ENCODE assay signal across 16 cellular contexts in the genomic region with DNA sequence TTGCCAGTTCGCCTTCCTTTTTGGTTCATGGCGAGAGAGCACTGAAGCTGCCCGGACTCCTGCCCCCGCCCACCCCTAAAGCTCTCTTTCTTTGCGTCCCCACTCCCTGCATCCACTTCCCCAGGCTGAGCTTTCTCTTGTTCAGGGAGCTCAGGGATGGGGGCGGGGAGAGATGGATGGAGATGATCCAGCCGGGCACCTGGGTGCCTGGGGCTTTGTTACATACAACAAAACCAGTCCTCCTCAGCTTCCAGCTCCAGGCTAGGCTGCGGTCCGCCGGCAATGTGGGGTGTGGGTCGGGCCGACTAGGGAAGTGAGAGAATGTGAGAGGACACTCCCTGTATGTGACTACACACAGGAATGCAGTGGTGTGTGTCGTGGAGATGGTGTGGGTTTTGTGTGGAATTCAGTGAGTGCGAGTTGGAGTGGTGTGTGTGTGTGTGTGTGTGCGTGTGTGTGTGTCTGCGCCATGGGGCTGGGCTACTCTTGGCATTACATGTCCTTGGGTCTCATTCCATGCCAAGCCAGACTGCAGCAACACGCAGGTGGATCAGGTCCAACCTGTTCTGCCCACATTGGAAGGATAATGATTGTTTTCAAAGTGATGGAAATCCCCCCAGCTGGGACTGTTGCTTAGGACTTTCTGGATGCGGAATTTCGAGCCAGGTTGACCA.
DNase-seq lines count a peak whose midpoint lies in the region; ATAC-seq and TF ChIP-seq lines count a peak whose summit lies in the region.
"Had no signal": no experiment of that assay in that cellular context is flagged by ENCODE, and none has a peak within 500 bp of the region (broad histone marks: within the 10 kb centered on the region; RNA-seq: fewer than 3 reads in every experiment).

No MANE protein-coding gene starts in this region.

- in situ Hi-C loops in GM13976 (cut with MboI; ENCODE audit: low sequenced_read_pairs, unreplicated experiment): no loop called here

- H3K4me3 ChIP-seq in fibroblast of the aortic adventitia (ENCODE audit: low read depth, low read length): peak overlapping the region; percentile 58
- H3K4me3 ChIP-seq: ovary had no signal

- ATAC-seq in GM21619 (IDR thresholded peaks at IDR 0.05; ENCODE audit: unreplicated experiment) (no peak), HG02970 (IDR thresholded peaks at IDR 0.05; ENCODE audit: low FRiP score, unreplicated experiment) (no peak)
- ATAC-seq: left cardiac atrium had no signal

- DNase-seq in GM13976 (ENCODE audit: low spot score): peak; percentile 6
- DNase-seq in NCI-H748 treated with DMSO at 0.1 percent for 48 hours (lab: John Stamatoyannopoulos, UW): peak; percentile 30
- peak; percentile 10 for DNase-seq in fibroblast of the aortic adventitia (ENCODE audit: low read depth)
- peak; percentile 13 for DNase-seq in occipital lobe (lab: John Stamatoyannopoulos, UW)
- no peak for DNase-seq in NCI-H2196 treated with DMSO at 0.1 percent for 48 hours (lab: John Stamatoyannopoulos, UW; ENCODE audit: unreplicated experiment)
- DNase-seq in NCI-H128 (lab: John Stamatoyannopoulos, UW; ENCODE audit: unreplicated experiment): no peak
- DNase-seq: activated naive CD8-positive, alpha-beta T cell treated with anti-CD3 and anti-CD28 coated beads, Interleukin-2, amount 10 ng/mL, durations not matched to agents 7 days and 5 days; CD4-positive, CD25-positive, alpha-beta regulatory T cell; HCEC 1CT; Karpas-422; left cardiac atrium; NK-92 treated with Interleukin-12 subunit alpha and Interleukin-12 subunit beta, amount 100 ng/mL, for 24 hours; SW 1271 had no signal

- TF ChIP-seq CTCF in GM13976 (IDR thresholded peaks at IDR 0.05; ENCODE audit: borderline replicate concordance, control extremely low read depth, extremely low read depth, insufficient read depth, missing control alignments): no peak
- no peak for TF ChIP-seq CTCF in fibroblast of the aortic adventitia (IDR thresholded peaks at IDR 0.05; ENCODE audit: insufficient read depth, low read length)

Comparison
In these comparisons a context has a peak if more than half of its experiments do, and no peak if none do; other contexts are left out.
1. DNase-seq: peak in GM13976 (single experiment), NCI-H748 treated with DMSO at 0.1 percent for 48 hours (single experiment), fibroblast of the aortic adventitia (single experiment) and occipital lobe (single experiment); none in NCI-H2196 treated with DMSO at 0.1 percent for 48 hours (single experiment) and NCI-H128 (single experiment).